ENCODE assay signal across 8 cellular contexts in the genomic region with DNA sequence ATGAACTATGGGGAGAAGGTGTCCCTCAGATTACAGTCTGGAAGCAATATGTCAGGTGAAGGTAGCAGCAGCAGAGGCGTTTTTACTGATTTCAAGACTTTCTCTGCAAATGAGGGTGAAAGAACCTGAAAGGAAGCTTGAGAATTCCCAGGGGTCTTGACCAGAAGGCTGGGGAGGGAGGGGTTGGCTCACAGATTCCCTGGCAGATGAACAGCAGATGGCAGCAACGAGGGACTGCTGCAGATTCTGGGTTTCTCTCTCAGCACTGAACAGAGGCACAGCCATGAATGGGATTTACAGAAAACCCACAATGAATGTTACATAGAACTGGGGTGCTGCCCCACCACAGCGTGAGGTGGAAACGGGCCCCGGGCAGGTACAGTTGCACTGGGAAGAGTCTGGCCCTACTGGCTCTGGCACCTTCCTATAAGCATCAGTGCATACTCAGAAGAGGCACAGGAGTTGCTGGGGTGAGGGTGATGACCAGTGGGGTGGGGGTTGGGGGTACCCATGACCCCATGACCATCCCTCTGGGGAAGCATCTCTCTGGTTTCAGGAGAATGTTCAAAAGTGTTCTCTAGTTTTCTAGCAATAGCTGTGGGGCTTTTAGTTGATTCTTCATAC.
A peak's percentile ranks its signal among the peaks of the same experiment; 100 is the strongest.
DNase-seq lines count a peak whose midpoint lies in the region; ATAC-seq and TF ChIP-seq lines count a peak whose summit lies in the region.

No MANE protein-coding gene starts in this region.

- ATAC-seq in GM19043 (IDR thresholded peaks at IDR 0.05; ENCODE audit: low read depth, unreplicated experiment) (peak; percentile 64), foreskin keratinocyte (no peak)
- ATAC-seq in naive thymus-derived CD8-positive, alpha-beta T cell: no peak

- H3K4me1 Mint-ChIP-seq in naive thymus-derived CD8-positive, alpha-beta T cell: no peaks in the 10 kb centered on the region

- DNase-seq in Ammon's horn (ENCODE audit: low spot score): peak; percentile 40
- no peak for DNase-seq in foreskin keratinocyte
- no peak for DNase-seq in DMS114 treated with DMSO at 0.1 percent for 48 hours (lab: John Stamatoyannopoulos, UW; ENCODE audit: unreplicated experiment)
- no peak for DNase-seq in naive thymus-derived CD8-positive, alpha-beta T cell
- DNase-seq in osteoblast (ENCODE audit: insufficient read length, low spot score, missing footprints): no peak
- DNase-seq in NCI-H1694 treated with DMSO at 0.1 percent for 48 hours (lab: John Stamatoyannopoulos, UW): no peak

- no peak overlapping the region for H3K4me3 Mint-ChIP-seq in naive thymus-derived CD8-positive, alpha-beta T cell

- no peak overlapping the region for H3K4me2 ChIP-seq in osteoblast (ENCODE audit: insufficient read depth, low read length)

- H3K27me3 ChIP-seq in foreskin keratinocyte (no peaks in the 10 kb centered on the region), osteoblast (ENCODE audit: insufficient read depth, low read length) (no peaks in the 10 kb centered on the region)

- no peaks in the 10 kb centered on the region for H3K79me2 ChIP-seq in osteoblast (ENCODE audit: insufficient read depth, low read length)

- H3K4me1 ChIP-seq in foreskin keratinocyte (no peaks in the 10 kb centered on the region), osteoblast (ENCODE audit: insufficient read depth, low read length) (no peaks in the 10 kb centered on the region)

- H2AFZ ChIP-seq in osteoblast (ENCODE audit: low read length): no peak overlapping the region

- POLR2A ChIA-PET in naive thymus-derived CD8-positive, alpha-beta T cell (lab: Charles Lee): no interaction called here

- H3K36me3 Mint-ChIP-seq in naive thymus-derived CD8-positive, alpha-beta T cell: no peaks in the 10 kb centered on the region

- H4K20me1 ChIP-seq in osteoblast (ENCODE audit: insufficient read depth, low read length): no peaks in the 10 kb centered on the region

- peaks cover 0 to 31% (median 5%) of the 10 kb centered on the region in 5 donors for H3K27me3 Mint-ChIP-seq in naive thymus-derived CD8-positive, alpha-beta T cell

- TF ChIP-seq RAD21 in Ishikawa (IDR thresholded peaks at IDR 0.05; ENCODE audit: low read depth): peak; percentile 18; the same call in 1 of the 2 replicates

- no peak overlapping the region for H3K27ac ChIP-seq in foreskin keratinocyte
- H3K27ac ChIP-seq in osteoblast (ENCODE audit: low read depth, low read length): no peak overlapping the region

- TF ChIP-seq CTCF in foreskin keratinocyte (conservative IDR thresholded peaks at IDR 0.05) (peak; percentile 21), osteoblast (IDR thresholded peaks at IDR 0.05; ENCODE audit: extremely low read depth, low read depth, low read length) (no peak)

- no peak for TF ChIP-seq EP300 in Ishikawa (IDR thresholded peaks at IDR 0.05; ENCODE audit: borderline replicate concordance)

- H3K27ac Mint-ChIP-seq in naive thymus-derived CD8-positive, alpha-beta T cell: peak overlapping the region in 1 of 10 donors; percentile 90

- peaks cover 0 to 2% (median 0%) of the 10 kb centered on the region in 9 donors for H3K9me3 Mint-ChIP-seq in naive thymus-derived CD8-positive, alpha-beta T cell

- no peak overlapping the region for H3K4me3 ChIP-seq in osteoblast (ENCODE audit: insufficient read depth, low read length)

- H3K9me3 ChIP-seq in osteoblast (ENCODE audit: low read depth, low read length): no peaks in the 10 kb centered on the region

- no peaks in the 10 kb centered on the region for H3K36me3 ChIP-seq in osteoblast (ENCODE audit: insufficient read depth, low read length)

TF ChIP-seq in Ishikawa, 13 proteins besides CTCF, POLR2A, EP300 and RAD21:
- TF ChIP-seq TEAD4 (IDR thresholded peaks at IDR 0.05): no peak
- TF ChIP-seq YY1 (IDR thresholded peaks at IDR 0.05; ENCODE audit: low read depth): no peak
- TF ChIP-seq TCF12 (IDR thresholded peaks at IDR 0.05; ENCODE audit: low read depth): no peak
- no peak for TF ChIP-seq NFIC (IDR thresholded peaks at IDR 0.05)
- TF ChIP-seq ZBTB7A (IDR thresholded peaks at IDR 0.05; ENCODE audit: low read depth): no peak
- TF ChIP-seq CEBPB (IDR thresholded peaks at IDR 0.05): no peak
- TF ChIP-seq, protein P1, sequence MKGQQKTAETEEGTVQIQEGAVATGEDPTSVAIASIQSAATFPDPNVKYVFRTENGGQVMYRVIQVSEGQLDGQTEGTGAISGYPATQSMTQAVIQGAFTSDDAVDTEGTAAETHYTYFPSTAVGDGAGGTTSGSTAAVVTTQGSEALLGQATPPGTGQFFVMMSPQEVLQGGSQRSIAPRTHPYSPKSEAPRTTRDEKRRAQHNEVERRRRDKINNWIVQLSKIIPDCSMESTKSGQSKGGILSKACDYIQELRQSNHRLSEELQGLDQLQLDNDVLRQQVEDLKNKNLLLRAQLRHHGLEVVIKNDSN (IDR thresholded peaks at IDR 0.05): no peak
- TF ChIP-seq, protein P2, sequence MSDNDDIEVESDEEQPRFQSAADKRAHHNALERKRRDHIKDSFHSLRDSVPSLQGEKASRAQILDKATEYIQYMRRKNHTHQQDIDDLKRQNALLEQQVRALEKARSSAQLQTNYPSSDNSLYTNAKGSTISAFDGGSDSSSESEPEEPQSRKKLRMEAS (IDR thresholded peaks at IDR 0.05): no peak
- TF ChIP-seq TAF1 (IDR thresholded peaks at IDR 0.05; ENCODE audit: low read depth): no peak
- no peak for TF ChIP-seq FOXM1 (IDR thresholded peaks at IDR 0.05; ENCODE audit: borderline replicate concordance, low read depth)
- TF ChIP-seq EGR1 (IDR thresholded peaks at IDR 0.05): no peak
- TF ChIP-seq, protein P3, sequence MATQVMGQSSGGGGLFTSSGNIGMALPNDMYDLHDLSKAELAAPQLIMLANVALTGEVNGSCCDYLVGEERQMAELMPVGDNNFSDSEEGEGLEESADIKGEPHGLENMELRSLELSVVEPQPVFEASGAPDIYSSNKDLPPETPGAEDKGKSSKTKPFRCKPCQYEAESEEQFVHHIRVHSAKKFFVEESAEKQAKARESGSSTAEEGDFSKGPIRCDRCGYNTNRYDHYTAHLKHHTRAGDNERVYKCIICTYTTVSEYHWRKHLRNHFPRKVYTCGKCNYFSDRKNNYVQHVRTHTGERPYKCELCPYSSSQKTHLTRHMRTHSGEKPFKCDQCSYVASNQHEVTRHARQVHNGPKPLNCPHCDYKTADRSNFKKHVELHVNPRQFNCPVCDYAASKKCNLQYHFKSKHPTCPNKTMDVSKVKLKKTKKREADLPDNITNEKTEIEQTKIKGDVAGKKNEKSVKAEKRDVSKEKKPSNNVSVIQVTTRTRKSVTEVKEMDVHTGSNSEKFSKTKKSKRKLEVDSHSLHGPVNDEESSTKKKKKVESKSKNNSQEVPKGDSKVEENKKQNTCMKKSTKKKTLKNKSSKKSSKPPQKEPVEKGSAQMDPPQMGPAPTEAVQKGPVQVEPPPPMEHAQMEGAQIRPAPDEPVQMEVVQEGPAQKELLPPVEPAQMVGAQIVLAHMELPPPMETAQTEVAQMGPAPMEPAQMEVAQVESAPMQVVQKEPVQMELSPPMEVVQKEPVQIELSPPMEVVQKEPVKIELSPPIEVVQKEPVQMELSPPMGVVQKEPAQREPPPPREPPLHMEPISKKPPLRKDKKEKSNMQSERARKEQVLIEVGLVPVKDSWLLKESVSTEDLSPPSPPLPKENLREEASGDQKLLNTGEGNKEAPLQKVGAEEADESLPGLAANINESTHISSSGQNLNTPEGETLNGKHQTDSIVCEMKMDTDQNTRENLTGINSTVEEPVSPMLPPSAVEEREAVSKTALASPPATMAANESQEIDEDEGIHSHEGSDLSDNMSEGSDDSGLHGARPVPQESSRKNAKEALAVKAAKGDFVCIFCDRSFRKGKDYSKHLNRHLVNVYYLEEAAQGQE (IDR thresholded peaks at IDR 0.05; ENCODE audit: low read depth): no peak
- no peak for TF ChIP-seq CREB1 (IDR thresholded peaks at IDR 0.05; ENCODE audit: low read depth)
TF ChIP-seq in Ishikawa: peak in this region for 0.
